8 cellular contexts compared by ENCODE assay signal in genomic region chr16:4537376-4538066, GRCh38. TPM values are rescaled to one million over a fixed set of nuclear protein-coding genes. Genes with fewer than 3 reads are reported as not detected.
DNase-seq lines count a peak whose midpoint lies in the region; ATAC-seq and TF ChIP-seq lines count a peak whose summit lies in the region.

No MANE protein-coding gene starts in this region.

- POLR2A ChIA-PET in Caco-2 (lab: Charles Lee) = no interaction called here

- no peaks in the 10 kb centered on the region for H3K4me1 Mint-ChIP-seq in Caco-2 (ENCODE audit: low read depth, unreplicated experiment)

- H3K27me3 ChIP-seq in Caco-2 (replicated peaks; ENCODE audit: control insufficient read depth, insufficient read depth, low read length) (no peaks in the 10 kb centered on the region), ectodermal cell (ENCODE audit: control insufficient read depth, insufficient read depth, low read length, poor library complexity, severe bottlenecking) (peaks cover 7% of the 10 kb centered on the region), aorta (ENCODE audit: control insufficient read depth in 1 of 2, insufficient read depth in 2 of 2, low read length in 1 of 2) (no peaks in the 10 kb centered on the region)

- CTCF ChIA-PET in Caco-2 (lab: Charles Lee) = no interaction called here

- DNase-seq in Caco-2 (no peak), NCI-H2171 treated with DMSO at 0.1 percent for 48 hours (lab: John Stamatoyannopoulos, UW) (peak; percentile 60), mucosa of descending colon (peak in 1 of 3 donors; percentile 59), aorta (peak in 1 of 2 donors; percentile 82), Ammon's horn (ENCODE audit: low spot score) (no peak), NCI-H510A (lab: John Stamatoyannopoulos, UW) (no peak), NAMALWA (ENCODE audit: low spot score) (no peak)

- H3K4me3 ChIP-seq in Caco-2 (ENCODE audit: low read depth, low read length) (peak overlapping the region; percentile 90), ectodermal cell (ENCODE audit: insufficient read depth, low read depth, low read length) (peak overlapping the region; percentile 59), mucosa of descending colon (peak overlapping the region; percentile 51), aorta (ENCODE audit: low read length in 2 of 2) (peak overlapping the region; percentile 67 to 73)

- 12% methylated on average over 44 of the region's 44 CpGs for WGBS in ectodermal cell, 2 experiments
- WGBS in aorta, 2 donors = 14 to 15% methylated on average over 44 of the region's 44 CpGs

- H3K27me3 Mint-ChIP-seq in Caco-2 (ENCODE audit: insufficient read depth, unreplicated experiment) = no peaks in the 10 kb centered on the region

- H3K27ac ChIP-seq in ectodermal cell (ENCODE audit: insufficient read depth, low read depth, low read length, poor library complexity, severe bottlenecking) = no peak overlapping the region
- H3K27ac ChIP-seq in aorta (ENCODE audit: low read depth in 1 of 2, low read length in 2 of 2) = peak overlapping the region in 1 of 2 donors; percentile 39

- ATAC-seq in mucosa of descending colon = peak; percentile 11
- peak; percentile 39 for ATAC-seq in aorta (ENCODE audit: low FRiP score)

- TF ChIP-seq CTCF in Caco-2 (IDR thresholded peaks at IDR 0.05; ENCODE audit: insufficient read depth in 1 of 2, low read depth in 1 of 2, low read length in 1 of 2, severe bottlenecking in 1 of 2, unreplicated experiment in 1 of 2) = no peak
- TF ChIP-seq CTCF in mucosa of descending colon (IDR thresholded peaks at IDR 0.05) = no peak

- H3K4me3 Mint-ChIP-seq in Caco-2 (ENCODE audit: unreplicated experiment) = peak overlapping the region; percentile 75

- H3K4me1 ChIP-seq in Caco-2 = peaks cover 6% of the 10 kb centered on the region
- no peaks in the 10 kb centered on the region for H3K4me1 ChIP-seq in ectodermal cell (ENCODE audit: control insufficient read depth, insufficient read depth, low read length)
- peaks cover 4% of the 10 kb centered on the region for H3K4me1 ChIP-seq in mucosa of descending colon (ENCODE audit: low read depth)
- no peaks in the 10 kb centered on the region for H3K4me1 ChIP-seq in aorta (ENCODE audit: control insufficient read depth in 1 of 2, insufficient read depth in 2 of 2, low read length in 2 of 2)

- H3K27ac Mint-ChIP-seq in Caco-2 (ENCODE audit: unreplicated experiment) = peak overlapping the region; percentile 69

- intact Hi-C loops in Caco-2 (cut with micrococcal nuclease; ENCODE audit: unreplicated experiment) (no loop called here), mucosa of descending colon (cut with DNase I, micrococcal nuclease) (no loop called here), aorta (cut with DNase I) (loop anchor here in 1 of 2 donors (5.0 kb wide), 1 partner anchor 60 kb away; the partner anchor contains the start of gene HMOX2)

- peaks cover 9% of the 10 kb centered on the region for H3K9me3 Mint-ChIP-seq in Caco-2 (ENCODE audit: unreplicated experiment)

- no TSS peak for BruUV-seq in Caco-2 (replicated peaks; lab: Mats Ljungman, UMichigan)

- no peaks in the 10 kb centered on the region; the same call in 1 of the 2 replicates for H3K36me3 ChIP-seq in Caco-2 (ENCODE audit: control insufficient read depth, insufficient read depth, low read length)
- H3K36me3 ChIP-seq in ectodermal cell (ENCODE audit: control insufficient read depth, insufficient read depth, low read length) = no peaks in the 10 kb centered on the region
- H3K36me3 ChIP-seq in mucosa of descending colon (ENCODE audit: low read depth) = no peaks in the 10 kb centered on the region
- H3K36me3 ChIP-seq in aorta (ENCODE audit: control insufficient read depth in 1 of 2, insufficient read depth in 2 of 2, low read length in 1 of 2) = no peaks in the 10 kb centered on the region

- H3K9me3 ChIP-seq in Caco-2 = peaks cover 7% of the 10 kb centered on the region; the same call in 1 of the 2 replicates
- peaks cover 3% of the 10 kb centered on the region for H3K9me3 ChIP-seq in ectodermal cell (ENCODE audit: control insufficient read depth, low read length)
- peaks cover 12% of the 10 kb centered on the region for H3K9me3 ChIP-seq in mucosa of descending colon
- no peaks in the 10 kb centered on the region for H3K9me3 ChIP-seq in aorta (ENCODE audit: control insufficient read depth, low read length)

- peaks cover 33% of the 10 kb centered on the region for H3K36me3 Mint-ChIP-seq in Caco-2 (ENCODE audit: insufficient read depth, unreplicated experiment)

RNA-seq across cellular contexts. Expression of gene CDIP1, which starts 1.1 kb away (rescaled TPM):
- total RNA-seq in Caco-2 (2022) (45.0 and 51.7 TPM in 2 replicates), mucosa of descending colon (10 to 100 TPM; 16.9 to 23.5 (median 19.6) TPM), aorta (10 to 100 TPM; 23.6 to 34.7 TPM)
- 49.9 TPM for polyA plus RNA-seq in ectodermal cell (2013, experiment 1 of 4)
- polyA plus RNA-seq in ectodermal cell (2013, experiment 2 of 4) = 57.7 TPM
- 41.5 TPM for polyA plus RNA-seq in ectodermal cell (2013, experiment 3 of 4)
- polyA plus RNA-seq in ectodermal cell (2013, experiment 4 of 4) = 52.2 TPM
- polyA plus RNA-seq in aorta = 10 to 100 TPM; 12.5 to 18.4 TPM

RNA-seq across cellular contexts. Expression of gene C16orf96, which starts 18.6 kb away (rescaled TPM):
- total RNA-seq in Caco-2 (2022) (0.11 and 0.19 TPM in 2 replicates), mucosa of descending colon (not detected), aorta (under 1 TPM; 0.13 to 0.24 TPM)
- 1.9 TPM for polyA plus RNA-seq in ectodermal cell (2013, experiment 1 of 4)
- 1.9 TPM for polyA plus RNA-seq in ectodermal cell (2013, experiment 2 of 4)
- 1.4 TPM for polyA plus RNA-seq in ectodermal cell (2013, experiment 3 of 4)
- polyA plus RNA-seq in ectodermal cell (2013, experiment 4 of 4) = 1.3 TPM
- not detected for polyA plus RNA-seq in aorta
